Comparison of ENCODE assay signal across 8 cellular contexts in genomic region chr17:7842950-7843535, GRCh38. TPM values are rescaled to one million over a fixed set of nuclear protein-coding genes. Genes with fewer than 3 reads are reported as not detected.
DNase-seq lines count a peak whose midpoint lies in the region; ATAC-seq and TF ChIP-seq lines count a peak whose summit lies in the region.

No MANE protein-coding gene starts in this region.

- ATAC-seq in HG02588 (IDR thresholded peaks at IDR 0.05; ENCODE audit: unreplicated experiment), result peak; percentile 0
- peak; percentile 1 for ATAC-seq in SK-N-SH treated with all-trans-retinoic acid at 6 μM for 48 hours
- ATAC-seq in GM19328 (IDR thresholded peaks at IDR 0.05; ENCODE audit: unreplicated experiment), result no peak
- ATAC-seq in GM21381 (IDR thresholded peaks at IDR 0.05; ENCODE audit: unreplicated experiment), result no peak

- H3K4me3 ChIP-seq in kidney epithelial cell (ENCODE audit: low read depth, low read length), result peak overlapping the region; percentile 68

- H3K27me3 ChIP-seq in kidney epithelial cell (ENCODE audit: control insufficient read depth, insufficient read depth, low read length), result no peaks in the 10 kb centered on the region

- H3K36me3 ChIP-seq in kidney epithelial cell (ENCODE audit: control insufficient read depth, insufficient read depth, low read length), result peaks cover 2% of the 10 kb centered on the region

- TF ChIP-seq CTCF in kidney epithelial cell (IDR thresholded peaks at IDR 0.05; ENCODE audit: insufficient read depth, low read length, poor library complexity, severe bottlenecking), result no peak

- peak; percentile 63 for DNase-seq in DMS53 treated with DMSO at 0.1 percent for 48 hours (lab: John Stamatoyannopoulos, UW; ENCODE audit: unreplicated experiment)
- peak; percentile 56 for DNase-seq in cerebellar cortex (ENCODE audit: low spot score)
- peak; percentile 71 for DNase-seq in kidney epithelial cell (ENCODE audit: low read depth)
- peak; percentile 68 for DNase-seq in stimulated activated CD4-positive, alpha-beta T cell treated with anti-CD3 and anti-CD28 coated beads, Interleukin-15, amount 100 ng/mL, for 24 hours

TF ChIP-seq in SK-N-SH treated with all-trans-retinoic acid at 6 μM for 48 hours, 23 proteins besides CTCF, POLR2A, EP300 and RAD21:
- TF ChIP-seq ZNF70 (CRISPR knock-in tag; IDR thresholded peaks at IDR 0.05) (no peak), TSHZ2 (CRISPR knock-in tag; IDR thresholded peaks at IDR 0.05) (no peak), ZNF8 (CRISPR knock-in tag; IDR thresholded peaks at IDR 0.05) (no peak)

RNA-seq across cellular contexts. Expression of gene KDM6B, which starts 9.0 kb away (rescaled TPM):
- total RNA-seq in kidney epithelial cell, result 15.6 and 20.4 TPM in 2 replicates

RNA-seq across cellular contexts. Expression of gene TMEM88, which starts 11.8 kb away (rescaled TPM):
- 3.5 and 4.3 TPM in 2 replicates for total RNA-seq in kidney epithelial cell

RNA-seq across cellular contexts. Expression of gene NAA38, which starts 14.3 kb away (rescaled TPM):
- 50.5 and 51.0 TPM in 2 replicates for total RNA-seq in kidney epithelial cell

RNA-seq across cellular contexts. Expression of gene CYB5D1, which starts 14.8 kb away (rescaled TPM):
- total RNA-seq in kidney epithelial cell, result 5.3 and 7.4 TPM in 2 replicates

RNA-seq across cellular contexts. Expression of gene CHD3, which starts 45.5 kb away (rescaled TPM):
- 36.2 and 42.4 TPM in 2 replicates for total RNA-seq in kidney epithelial cell

Comparison
In these comparisons a context has a peak if more than half of its experiments do, and no peak if none do; other contexts are left out.
1. ATAC-seq: peak in HG02588 (single experiment) and SK-N-SH treated with all-trans-retinoic acid at 6 μM for 48 hours (single experiment); none in GM19328 (single experiment) and GM21381 (single experiment).
2. Peak in every context shown above with its lines, with median percentiles within 50 percentile points of each other: DNase-seq.